13 cellular contexts compared by ENCODE assay signal in the genomic region with DNA sequence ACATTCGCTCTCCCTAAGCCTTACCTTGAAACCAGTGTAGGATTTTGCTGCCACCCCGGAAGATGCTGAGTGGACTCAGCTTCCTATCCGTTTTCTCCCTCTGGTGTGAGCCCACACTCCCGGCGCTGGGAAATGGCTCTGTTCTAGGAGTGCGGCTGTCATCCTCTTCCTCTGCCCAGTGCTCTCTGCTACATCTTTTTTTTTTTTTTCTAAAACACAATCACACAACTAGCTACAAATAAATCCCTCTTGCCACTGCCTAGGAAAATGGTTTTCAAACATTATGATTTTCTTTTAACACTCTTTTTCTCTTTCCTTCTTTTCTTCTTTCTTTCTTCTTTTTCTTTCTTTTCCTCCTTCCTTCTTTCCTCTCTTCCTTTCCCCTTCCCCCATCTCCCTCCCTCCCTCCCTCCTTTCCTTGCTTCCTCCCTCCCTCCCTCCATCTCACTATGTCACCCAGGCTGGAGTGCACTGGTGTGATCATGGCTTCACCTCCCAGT. TPM values are rescaled to one million over a fixed set of nuclear protein-coding genes. Genes with fewer than 3 reads are reported as not detected.
DNase-seq lines count a peak whose midpoint lies in the region; ATAC-seq and TF ChIP-seq lines count a peak whose summit lies in the region.
"Had no signal": no experiment of that assay in that cellular context is flagged by ENCODE, and none has a peak within 500 bp of the region (broad histone marks: within the 10 kb centered on the region; RNA-seq: fewer than 3 reads in every experiment).

No MANE protein-coding gene starts in this region.

- no peak for DNase-seq in activated CD4-positive, alpha-beta T cell treated with anti-CD3 and anti-CD28 coated beads for 36 hours
- no peak for DNase-seq in activated CD4-positive, alpha-beta T cell treated with anti-CD3 and anti-CD28 coated beads for 4 hours
- DNase-seq in activated B cell treated with CpG ODN at 0.5 μM for 24 hours (no peak), heart left ventricle (no peak), SIG-M5 treated with dmso at 0.1 percent for 504 hours (lab: John Stamatoyannopoulos, UW; ENCODE audit: unreplicated experiment) (no peak), NCI-H2107 treated with DMSO at 0.1 percent for 48 hours (lab: John Stamatoyannopoulos, UW; ENCODE audit: unreplicated experiment) (no peak), MV-4-11 (lab: John Stamatoyannopoulos, UW) (no peak)
- DNase-seq: activated effector memory CD4-positive, alpha-beta T cell treated with Interleukin-2 at 50 U/mL for 16 hours; DMS79; foreskin fibroblast had no signal

- TF ChIP-seq POLR2A in heart left ventricle (IDR thresholded peaks at IDR 0.05): no peak

- peaks cover 0 to 5% (median 0%) of the 10 kb centered on the region in 12 donors for H3K9me3 ChIP-seq in heart left ventricle
- H3K9me3 ChIP-seq: A549 had no signal

- intact Hi-C loops in activated CD4-positive, alpha-beta T cell treated with anti-CD3 and anti-CD28 coated beads for 36 hours (cut with DNase I, micrococcal nuclease): no loop called here
- intact Hi-C loops in activated B cell treated with CpG ODN at 0.5 μM for 24 hours (cut with micrococcal nuclease) (no loop called here), heart left ventricle (cut with DNase I) (no loop called here)

- no peaks in the 10 kb centered on the region for H3K9me3 Mint-ChIP-seq in activated CD4-positive, alpha-beta T cell treated with anti-CD3 and anti-CD28 coated beads for 36 hours (ENCODE audit: low read depth)
- H3K9me3 Mint-ChIP-seq in activated B cell treated with CpG ODN at 0.5 μM for 24 hours: peaks cover 2% of the 10 kb centered on the region
- H3K9me3 Mint-ChIP-seq in stimulated activated memory B cell treated with anti-CD40 and anti-IgM and Interleukin-4, amounts not matched to agents 10 μg/mL and 1 μg/mL and 100 μg/mL, for 72 hours: no peaks in the 10 kb centered on the region

- peak overlapping the region; percentile 40 for H3K4me3 Mint-ChIP-seq in activated CD4-positive, alpha-beta T cell treated with anti-CD3 and anti-CD28 coated beads for 36 hours
- H3K4me3 Mint-ChIP-seq in activated B cell treated with CpG ODN at 0.5 μM for 24 hours: peak overlapping the region; percentile 73
- peak overlapping the region; percentile 55 for H3K4me3 Mint-ChIP-seq in stimulated activated memory B cell treated with anti-CD40 and anti-IgM and Interleukin-4, amounts not matched to agents 10 μg/mL and 1 μg/mL and 100 μg/mL, for 72 hours

- H3K36me3 ChIP-seq in heart left ventricle: no peaks in the 10 kb centered on the region

- peaks cover 0 to 41% (median 10%) of the 10 kb centered on the region in 12 donors for H3K4me1 ChIP-seq in heart left ventricle

- H3K36me3 Mint-ChIP-seq in activated CD4-positive, alpha-beta T cell treated with anti-CD3 and anti-CD28 coated beads for 36 hours (ENCODE audit: low read depth): no peaks in the 10 kb centered on the region
- no peaks in the 10 kb centered on the region for H3K36me3 Mint-ChIP-seq in activated B cell treated with CpG ODN at 0.5 μM for 24 hours (ENCODE audit: low read depth)
- no peaks in the 10 kb centered on the region for H3K36me3 Mint-ChIP-seq in stimulated activated memory B cell treated with anti-CD40 and anti-IgM and Interleukin-4, amounts not matched to agents 10 μg/mL and 1 μg/mL and 100 μg/mL, for 72 hours

- H3K27ac ChIP-seq in heart left ventricle: peak overlapping the region in 8 of 12 donors; percentile 6 to 66 (median 52)
- H3K27ac ChIP-seq: parathyroid adenoma had no signal

- 41 to 52% (median 47%) methylated on average over 6 of the region's 6 CpGs for WGBS in heart left ventricle, 4 donors

- no peaks in the 10 kb centered on the region for H3K27me3 Mint-ChIP-seq in activated CD4-positive, alpha-beta T cell treated with anti-CD3 and anti-CD28 coated beads for 36 hours
- peaks cover 18% of the 10 kb centered on the region for H3K27me3 Mint-ChIP-seq in activated B cell treated with CpG ODN at 0.5 μM for 24 hours
- peaks cover 19% of the 10 kb centered on the region for H3K27me3 Mint-ChIP-seq in stimulated activated memory B cell treated with anti-CD40 and anti-IgM and Interleukin-4, amounts not matched to agents 10 μg/mL and 1 μg/mL and 100 μg/mL, for 72 hours

- CTCF ChIA-PET in activated CD4-positive, alpha-beta T cell treated with anti-CD3 and anti-CD28 coated beads for 36 hours (lab: Charles Lee): no interaction called here
- CTCF ChIA-PET in activated B cell treated with CpG ODN at 0.5 μM for 24 hours (lab: Charles Lee): no interaction called here

- H3K27ac Mint-ChIP-seq in activated CD4-positive, alpha-beta T cell treated with anti-CD3 and anti-CD28 coated beads for 36 hours: peak overlapping the region; percentile 25
- no peak overlapping the region for H3K27ac Mint-ChIP-seq in activated B cell treated with CpG ODN at 0.5 μM for 24 hours
- H3K27ac Mint-ChIP-seq in stimulated activated memory B cell treated with anti-CD40 and anti-IgM and Interleukin-4, amounts not matched to agents 10 μg/mL and 1 μg/mL and 100 μg/mL, for 72 hours: peak overlapping the region; percentile 45

- H3K4me1 Mint-ChIP-seq in activated CD4-positive, alpha-beta T cell treated with anti-CD3 and anti-CD28 coated beads for 36 hours: peaks cover 7% of the 10 kb centered on the region
- no peaks in the 10 kb centered on the region for H3K4me1 Mint-ChIP-seq in activated B cell treated with CpG ODN at 0.5 μM for 24 hours
- peaks cover 7% of the 10 kb centered on the region for H3K4me1 Mint-ChIP-seq in stimulated activated memory B cell treated with anti-CD40 and anti-IgM and Interleukin-4, amounts not matched to agents 10 μg/mL and 1 μg/mL and 100 μg/mL, for 72 hours

- TF ChIP-seq CTCF in activated B cell treated with CpG ODN at 0.5 μM for 24 hours (IDR thresholded peaks at IDR 0.05) (no peak), heart left ventricle (IDR thresholded peaks at IDR 0.05) (no peak)

- POLR2A ChIA-PET in activated CD4-positive, alpha-beta T cell treated with anti-CD3 and anti-CD28 coated beads for 36 hours (lab: Charles Lee): no interaction called here
- POLR2A ChIA-PET in activated B cell treated with CpG ODN at 0.5 μM for 24 hours (lab: Charles Lee): no interaction called here

- peak overlapping the region in 9 of 12 donors; percentile 22 to 54 (median 37) for H3K4me3 ChIP-seq in heart left ventricle
- H3K4me3 ChIP-seq: A549 had no signal

- ATAC-seq in activated CD4-positive, alpha-beta T cell treated with anti-CD3 and anti-CD28 coated beads for 36 hours: no peak
- ATAC-seq in activated B cell treated with CpG ODN at 0.5 μM for 24 hours (ENCODE audit: low read depth) (no peak), heart left ventricle (peak in 2 of 4 donors; percentile 39 to 49)
- ATAC-seq in stimulated activated memory B cell treated with anti-CD40 and anti-IgM and Interleukin-4, amounts not matched to agents 10 μg/mL and 1 μg/mL and 100 μg/mL, for 72 hours: no peak
- ATAC-seq: A549 had no signal

- H3K27me3 ChIP-seq in heart left ventricle: no peaks in the 10 kb centered on the region

RNA-seq across cellular contexts. Expression of gene NMT2, which starts 27.9 kb away (rescaled TPM):
- total RNA-seq in activated CD4-positive, alpha-beta T cell treated with anti-CD3 and anti-CD28 coated beads for 36 hours: 10 to 100 TPM; 20.6 to 22.1 TPM
- total RNA-seq in activated B cell treated with CpG ODN at 0.5 μM for 24 hours (9.7 and 11.2 TPM in 2 replicates), heart left ventricle (10 to 100 TPM; 11.6 to 19.0 (median 13.2) TPM)
- polyA plus RNA-seq in heart left ventricle: 1 to 10 TPM; 6.7 to 8.0 TPM
